In the genomic region with DNA sequence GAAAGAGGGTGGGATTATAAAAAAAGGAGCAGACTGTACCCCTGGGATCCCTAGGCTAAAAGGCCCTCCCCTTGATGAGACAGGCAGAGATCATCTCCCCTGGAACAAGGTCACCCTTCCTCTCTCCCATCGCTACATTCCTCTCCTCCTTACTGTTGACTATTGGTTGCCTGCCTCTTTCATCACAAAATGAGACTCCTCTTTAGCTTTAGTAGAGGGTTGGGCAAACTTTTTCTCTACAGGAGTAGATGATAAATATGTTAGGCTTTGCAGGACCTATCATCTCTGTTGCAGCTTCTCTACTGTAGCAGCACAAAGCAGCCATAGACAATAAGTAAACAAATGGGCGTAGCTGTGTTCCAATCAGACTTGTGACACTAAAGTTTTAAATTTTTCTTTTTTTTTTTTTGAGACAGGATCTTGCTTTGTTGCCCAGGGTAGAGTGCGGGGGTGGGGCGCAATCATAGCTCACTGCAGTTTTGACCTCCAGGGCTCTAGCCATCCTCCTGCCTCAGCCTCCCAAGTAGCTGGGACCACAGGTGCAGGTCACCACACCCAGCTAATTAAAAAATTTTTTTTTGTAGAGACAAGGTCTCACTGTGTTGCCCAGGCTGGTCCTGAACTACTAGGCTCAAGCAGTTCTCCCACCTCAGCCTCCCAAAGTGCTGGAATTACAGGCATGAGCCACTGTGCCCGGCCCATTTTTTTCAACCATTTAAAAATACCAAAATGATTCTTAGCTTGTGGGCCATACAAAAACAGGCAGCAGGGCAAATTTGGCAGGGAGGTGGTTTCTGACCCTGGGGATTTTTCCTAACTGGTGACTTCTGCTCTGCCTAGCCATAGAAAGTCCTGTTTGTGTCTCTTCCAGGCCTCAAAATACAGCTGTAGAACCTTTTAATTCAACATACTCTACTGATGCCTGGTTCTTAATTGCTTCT, we compare ENCODE assay signal across 8 cellular contexts. TPM values are rescaled to one million over a fixed set of nuclear protein-coding genes. Genes with fewer than 3 reads are reported as not detected.
DNase-seq lines count a peak whose midpoint lies in the region; ATAC-seq and TF ChIP-seq lines count a peak whose summit lies in the region.

No MANE protein-coding gene starts in this region.

- ATAC-seq in T-helper 17 cell = no peak
- no peak for ATAC-seq in HG03025 (IDR thresholded peaks at IDR 0.05; ENCODE audit: low FRiP score, unreplicated experiment)

- intact Hi-C loops in esophagus muscularis mucosa (cut with DNase I) = no loop called here
- intact Hi-C loops in prostate gland (cut with DNase I) = loop anchor here (5.0 kb wide), 1 partner anchor 248 kb away; no protein-coding TSS in a partner anchor

- WGBS in esophagus muscularis mucosa = 73% methylated on average over 5 of the region's 5 CpGs
- WGBS in prostate gland = 65% methylated on average over 5 of the region's 5 CpGs

- TF ChIP-seq POLR2A in esophagus muscularis mucosa (IDR thresholded peaks at IDR 0.05; ENCODE audit: low read depth) (no peak), prostate gland (IDR thresholded peaks at IDR 0.05) (no peak)

- H3K4me1 Mint-ChIP-seq in T-helper 17 cell = peaks cover 68% of the 10 kb centered on the region

- H3K36me3 ChIP-seq in esophagus muscularis mucosa = peaks cover 0 to 2% (median under 1%) of the 10 kb centered on the region in 4 donors
- H3K36me3 ChIP-seq in prostate gland = no peaks in the 10 kb centered on the region

- DNase-seq in GM03348 (ENCODE audit: low spot score) = peak; percentile 50
- DNase-seq in T-helper 17 cell = no peak
- DNase-seq in esophagus muscularis mucosa (ENCODE audit: extremely low spot score) = no peak
- DNase-seq in prostate gland (ENCODE audit: low spot score) = no peak
- DNase-seq in GM19240 (ENCODE audit: insufficient read length, low spot score) = no peak
- DNase-seq in NCI-H748 (lab: John Stamatoyannopoulos, UW; ENCODE audit: unreplicated experiment) = no peak
- no peak for DNase-seq in cortex of kidney (lab: John Stamatoyannopoulos, UW)

- no peak for TF ChIP-seq CTCF in esophagus muscularis mucosa (IDR thresholded peaks at IDR 0.05)
- no peak for TF ChIP-seq CTCF in prostate gland (IDR thresholded peaks at IDR 0.05)

- no peaks in the 10 kb centered on the region for H3K27me3 ChIP-seq in esophagus muscularis mucosa
- H3K27me3 ChIP-seq in prostate gland (replicated peaks; ENCODE audit: insufficient read depth) = no peaks in the 10 kb centered on the region

- peak overlapping the region; percentile 99 for H3K4me3 Mint-ChIP-seq in T-helper 17 cell

- H3K4me1 ChIP-seq in esophagus muscularis mucosa (peaks cover 83 to 95% (median 91%) of the 10 kb centered on the region in 4 donors), prostate gland (replicated peaks) (peaks cover 51% of the 10 kb centered on the region)

- H3K27ac ChIP-seq in esophagus muscularis mucosa (replicated peaks in 1 of 4) = peak overlapping the region; percentile 93 to 100 (median 98)
- H3K27ac ChIP-seq in prostate gland = peak overlapping the region; percentile 100

- H3K27me3 Mint-ChIP-seq in T-helper 17 cell = no peaks in the 10 kb centered on the region

- no peaks in the 10 kb centered on the region for H3K9me3 ChIP-seq in T-helper 17 cell (ENCODE audit: control insufficient read depth, low read length, poor library complexity, severe bottlenecking)
- no peaks in the 10 kb centered on the region for H3K9me3 ChIP-seq in esophagus muscularis mucosa
- no peaks in the 10 kb centered on the region for H3K9me3 ChIP-seq in prostate gland

- TF ChIP-seq EP300 in esophagus muscularis mucosa (IDR thresholded peaks at IDR 0.05) = no peak

- H3K4me3 ChIP-seq in esophagus muscularis mucosa (peak overlapping the region in 2 of 4 donors; percentile 1 to 33), prostate gland (no peak overlapping the region)

- H3K27ac Mint-ChIP-seq in T-helper 17 cell = peak overlapping the region; percentile 99

- H3K36me3 Mint-ChIP-seq in T-helper 17 cell (ENCODE audit: low read depth) = no peaks in the 10 kb centered on the region

RNA-seq across cellular contexts. Expression of a gene that starts 15.1 kb away (rescaled TPM):
- total RNA-seq in T-helper 17 cell = 1,000 to 10,000 TPM in 1 of 2 donors, 100 to 1,000 TPM in 1; 776 to 1,091 TPM
- 100 to 1,000 TPM; 192 to 460 (median 255) TPM for total RNA-seq in esophagus muscularis mucosa
- total RNA-seq in prostate gland = 100 to 1,000 TPM; 161 to 168 TPM

RNA-seq across cellular contexts. Expression of a gene that starts 15.1 kb away (rescaled TPM):
- 1 to 10 TPM in 1 of 2 donors, under 1 TPM in 1; 0.39 to 1.6 TPM for total RNA-seq in T-helper 17 cell
- 10 to 100 TPM; 33.6 to 86.1 (median 48.2) TPM for total RNA-seq in esophagus muscularis mucosa
- 1 to 10 TPM; 3.7 to 9.7 TPM for total RNA-seq in prostate gland

RNA-seq across cellular contexts. Expression of a gene that starts 48.8 kb away (rescaled TPM):
- total RNA-seq in T-helper 17 cell (1 to 10 TPM in 1 of 2 donors, not detected in 1; 1.1 TPM), esophagus muscularis mucosa (not detected), prostate gland (not detected)

RNA-seq across cellular contexts. Expression of a gene that starts 56.4 kb away (rescaled TPM):
- under 1 TPM; 0.25 to 0.70 TPM for total RNA-seq in T-helper 17 cell
- 10 to 100 TPM; 17.4 to 32.9 (median 18.6) TPM for total RNA-seq in esophagus muscularis mucosa
- 10 to 100 TPM in 1 of 2 donors, 1 to 10 TPM in 1; 4.7 to 12.3 TPM for total RNA-seq in prostate gland
